ENCODE assay signal across 28 cellular contexts in the genomic region with DNA sequence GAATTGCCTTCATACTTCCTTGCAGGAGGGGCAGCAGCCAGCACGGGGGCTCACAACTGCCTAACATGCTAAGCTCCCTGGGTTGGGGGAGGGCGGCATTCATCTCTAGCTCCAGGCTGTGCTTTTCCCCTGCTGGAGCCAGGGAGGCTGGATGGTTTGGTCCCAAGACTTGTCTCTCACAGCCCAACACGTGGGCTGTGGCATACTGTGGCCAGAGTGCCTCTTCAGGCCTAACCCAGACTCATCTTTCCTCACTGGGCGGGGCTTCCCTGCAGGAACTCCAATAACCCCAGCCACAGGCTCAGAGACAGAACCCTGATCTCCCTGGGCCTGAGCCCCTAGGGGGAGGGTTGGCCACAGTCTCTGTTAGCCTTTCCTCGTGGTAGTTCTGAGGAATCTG.
"Had no signal": no experiment of that assay in that cellular context is flagged by ENCODE, and none has a peak within 500 bp of the region (broad histone marks: within the 10 kb centered on the region; RNA-seq: fewer than 3 reads in every experiment).

No MANE protein-coding gene starts in this region.

- H3K4me3 Mint-ChIP-seq: activated CD4-positive, alpha-beta T cell treated with anti-CD3 and anti-CD28 coated beads for 36 hours; activated CD4-positive, alpha-beta T cell treated with anti-CD3 and anti-CD28 coated beads, Interleukin-2, amount 10 ng/mL, durations not matched to agents 7 days and 5 days; activated CD8-positive, alpha-beta T cell treated with anti-CD3 and anti-CD28 coated beads, Interleukin-2, amount 10 ng/mL, durations not matched to agents 7 days and 5 days; activated naive CD4-positive, alpha-beta T cell treated with anti-CD3 and anti-CD28 coated beads, Interleukin-2, amount 50 U/mL, for 24 hours; activated naive CD8-positive, alpha-beta T cell treated with anti-CD3 and anti-CD28 coated beads, Interleukin-2, amount 10 ng/mL, durations not matched to agents 7 days and 5 days; activated T-cell treated with anti-CD3 and anti-CD28 coated beads, Interleukin-2, amount 50 U/mL, for 24 hours; central memory CD8-positive, alpha-beta T cell had no signal

- H3K27me3 ChIP-seq: ascending aorta, cardiac muscle cell had no signal

- DNase-seq: activated CD4-positive, alpha-beta T cell treated with anti-CD3 and anti-CD28 coated beads for 36 hours; activated CD4-positive, alpha-beta T cell treated with anti-CD3 and anti-CD28 coated beads, Interleukin-2, amount 10 ng/mL, durations not matched to agents 7 days and 5 days; activated CD4-positive, alpha-beta T cell treated with anti-CD3 and anti-CD28 coated beads, Interleukin-2, amount 50 U/mL, for 48 hours; activated CD8-positive, alpha-beta T cell treated with anti-CD3 and anti-CD28 coated beads, Interleukin-2, amount 10 ng/mL, durations not matched to agents 7 days and 5 days; activated gamma-delta T cell; activated naive CD4-positive, alpha-beta T cell treated with Interleukin-2 at 50 U/mL for 16 hours; activated naive CD8-positive, alpha-beta T cell treated with anti-CD3 and anti-CD28 coated beads, Interleukin-2, amount 10 ng/mL, durations not matched to agents 7 days and 5 days; activated T-cell treated with anti-CD3 and anti-CD28 coated beads, Interleukin-2, amount 50 U/mL, for 24 hours; amygdala; Karpas-422; NCI-H1105; NCI-H1417 treated with DMSO at 0.1 percent for 48 hours; NCI-H1694; NCI-H1930; NCI-H2081 treated with DMSO at 0.1 percent for 48 hours; NCI-H226; NCI-H446 treated with DMSO at 0.1 percent for 48 hours; NCI-H524; NK-92 treated with Interleukin-12 subunit alpha and Interleukin-12 subunit beta, amount 100 ng/mL, for 24 hours; PC-9; Right ventricle myocardium superior; SW 1271 had no signal

- H2AFZ ChIP-seq: PC-9 had no signal

- H3K36me3 ChIP-seq: ascending aorta, cardiac muscle cell had no signal

- H3K9me3 Mint-ChIP-seq: activated CD4-positive, alpha-beta T cell treated with anti-CD3 and anti-CD28 coated beads, Interleukin-2, amount 10 ng/mL, durations not matched to agents 7 days and 5 days; activated naive CD4-positive, alpha-beta T cell treated with anti-CD3 and anti-CD28 coated beads, Interleukin-2, amount 50 U/mL, for 24 hours; activated naive CD8-positive, alpha-beta T cell treated with anti-CD3 and anti-CD28 coated beads, Interleukin-2, amount 10 ng/mL, durations not matched to agents 7 days and 5 days; activated T-cell treated with anti-CD3 and anti-CD28 coated beads, Interleukin-2, amount 50 U/mL, for 24 hours; activated T-helper 2 cell treated with anti-CD3 and anti-CD28 coated beads, Interferon-gamma antibody, Interleukin-2, Interleukin-4, amounts not matched to agents 10 μg/mL and 5 μg/mL and 100 μg/mL, durations not matched to agents 14 hours and 24 hours and 36 hours; central memory CD8-positive, alpha-beta T cell had no signal

- H3K4me3 ChIP-seq: ascending aorta, cardiac muscle cell, PC-9 had no signal

- ATAC-seq: activated CD4-positive, alpha-beta T cell treated with anti-CD3 and anti-CD28 coated beads for 36 hours; activated CD4-positive, CD25-positive, alpha-beta regulatory T cell treated with anti-CD3 and anti-CD28 coated beads, Interleukin-2, amount 50 U/mL, for 24 hours; activated CD8-positive, alpha-beta T cell treated with anti-CD3 and anti-CD28 coated beads, Interleukin-2, amount 10 ng/mL, durations not matched to agents 7 days and 5 days had no signal

- H3K4me1 ChIP-seq: ascending aorta had no signal

- H3K4me1 Mint-ChIP-seq: activated CD4-positive, alpha-beta T cell treated with anti-CD3 and anti-CD28 coated beads for 36 hours; activated CD4-positive, alpha-beta T cell treated with anti-CD3 and anti-CD28 coated beads, Interleukin-2, amount 10 ng/mL, durations not matched to agents 7 days and 5 days; activated naive CD4-positive, alpha-beta T cell treated with anti-CD3 and anti-CD28 coated beads, Interleukin-2, amount 50 U/mL, for 24 hours; activated naive CD8-positive, alpha-beta T cell treated with anti-CD3 and anti-CD28 coated beads, Interleukin-2, amount 10 ng/mL, durations not matched to agents 7 days and 5 days; central memory CD8-positive, alpha-beta T cell had no signal

- H3K4me2 ChIP-seq: PC-9 had no signal

- H3K27ac ChIP-seq: ascending aorta, cardiac muscle cell, PC-9 had no signal

- H3K36me3 Mint-ChIP-seq: activated naive CD4-positive, alpha-beta T cell treated with anti-CD3 and anti-CD28 coated beads, Interleukin-2, amount 50 U/mL, for 24 hours; activated naive CD8-positive, alpha-beta T cell treated with anti-CD3 and anti-CD28 coated beads, Interleukin-2, amount 10 ng/mL, durations not matched to agents 7 days and 5 days had no signal

- H3K27ac Mint-ChIP-seq: activated CD4-positive, alpha-beta T cell treated with anti-CD3 and anti-CD28 coated beads for 36 hours; activated CD4-positive, alpha-beta T cell treated with anti-CD3 and anti-CD28 coated beads, Interleukin-2, amount 10 ng/mL, durations not matched to agents 7 days and 5 days; activated CD8-positive, alpha-beta T cell treated with anti-CD3 and anti-CD28 coated beads, Interleukin-2, amount 10 ng/mL, durations not matched to agents 7 days and 5 days; activated naive CD4-positive, alpha-beta T cell treated with anti-CD3 and anti-CD28 coated beads, Interleukin-2, amount 50 U/mL, for 24 hours; activated naive CD8-positive, alpha-beta T cell treated with anti-CD3 and anti-CD28 coated beads, Interleukin-2, amount 10 ng/mL, durations not matched to agents 7 days and 5 days; activated T-cell treated with anti-CD3 and anti-CD28 coated beads, Interleukin-2, amount 50 U/mL, for 24 hours; activated T-helper 2 cell treated with anti-CD3 and anti-CD28 coated beads, Interferon-gamma antibody, Interleukin-2, Interleukin-4, amounts not matched to agents 10 μg/mL and 5 μg/mL and 100 μg/mL, durations not matched to agents 14 hours and 24 hours and 36 hours had no signal

- H3K27me3 Mint-ChIP-seq: activated CD4-positive, alpha-beta T cell treated with anti-CD3 and anti-CD28 coated beads for 36 hours; activated naive CD4-positive, alpha-beta T cell treated with anti-CD3 and anti-CD28 coated beads, Interleukin-2, amount 50 U/mL, for 24 hours; activated T-cell treated with anti-CD3 and anti-CD28 coated beads, Interleukin-2, amount 50 U/mL, for 24 hours; central memory CD8-positive, alpha-beta T cell had no signal
